ENCODE assay signal across 9 cellular contexts in the genomic region with DNA sequence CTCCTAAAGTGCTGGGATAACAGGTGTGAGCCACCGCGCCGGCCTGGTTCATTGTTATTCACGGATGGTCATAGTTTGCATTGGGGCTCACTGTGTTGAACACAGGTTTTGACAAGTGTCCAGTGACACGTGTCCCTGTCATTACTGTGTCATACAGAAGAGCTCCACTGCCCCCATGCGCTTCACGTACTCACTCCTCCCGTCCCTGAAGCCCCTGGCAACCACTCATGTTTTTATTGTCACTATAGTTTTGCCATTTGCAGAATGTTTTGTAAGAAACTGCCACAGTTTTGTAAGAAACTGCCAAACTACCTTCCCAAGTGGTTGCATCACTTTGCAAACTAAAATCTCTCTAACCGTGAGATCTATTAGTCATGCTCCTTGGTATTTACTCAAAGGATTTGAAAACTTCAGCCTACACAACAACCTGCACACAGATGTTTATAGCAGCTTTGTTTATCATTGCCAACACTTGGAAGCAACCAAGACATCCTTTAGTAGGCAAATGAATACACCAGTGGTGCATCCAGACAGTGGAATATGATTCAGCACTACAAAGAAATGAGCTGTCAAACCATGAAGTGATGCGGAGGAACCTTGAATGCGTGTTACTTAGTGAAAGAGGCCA.
DNase-seq lines count a peak whose midpoint lies in the region; ATAC-seq lines count a peak whose summit lies in the region.
"Had no signal": no experiment of that assay in that cellular context is flagged by ENCODE, and none has a peak within 500 bp of the region (broad histone marks: within the 10 kb centered on the region; RNA-seq: fewer than 3 reads in every experiment).

No MANE protein-coding gene starts in this region.

- no peak overlapping the region for H3K14ac ChIP-seq in trophoblast cell (ENCODE audit: low read length)

- H3K4me3 Mint-ChIP-seq in activated CD4-positive, alpha-beta T cell treated with anti-CD3 and anti-CD28 coated beads for 36 hours, result peak overlapping the region; percentile 47
- peak overlapping the region; percentile 47 for H3K4me3 Mint-ChIP-seq in activated naive CD8-positive, alpha-beta T cell treated with anti-CD3 and anti-CD28 coated beads, Interleukin-2, amount 10 ng/mL, durations not matched to agents 7 days and 5 days

- H2AFZ ChIP-seq in trophoblast cell (ENCODE audit: insufficient read depth, low read length, poor library complexity), result no peak overlapping the region

- no peak overlapping the region for H3K4ac ChIP-seq in trophoblast cell (ENCODE audit: low read depth, low read length)

- no peaks in the 10 kb centered on the region for H3K4me1 ChIP-seq in trophoblast cell (ENCODE audit: control insufficient read depth in 1 of 2, insufficient read depth in 2 of 2, low read length in 2 of 2)

- H3K23ac ChIP-seq in trophoblast cell (ENCODE audit: low read length), result no peak overlapping the region

- no peak overlapping the region for H4K8ac ChIP-seq in trophoblast cell (ENCODE audit: low read depth, low read length)

- peak; percentile 82 for ATAC-seq in activated CD4-positive, alpha-beta T cell treated with anti-CD3 and anti-CD28 coated beads for 36 hours
- peak; percentile 28 for ATAC-seq in activated naive CD8-positive, alpha-beta T cell treated with anti-CD3 and anti-CD28 coated beads, Interleukin-2, amount 10 ng/mL, durations not matched to agents 7 days and 5 days (ENCODE audit: low read depth)

- no peak overlapping the region for H2BK5ac ChIP-seq in trophoblast cell (ENCODE audit: low read depth, low read length, poor library complexity)

- peak overlapping the region; percentile 99 for H3K27ac Mint-ChIP-seq in activated CD4-positive, alpha-beta T cell treated with anti-CD3 and anti-CD28 coated beads for 36 hours
- no peak overlapping the region for H3K27ac Mint-ChIP-seq in activated naive CD8-positive, alpha-beta T cell treated with anti-CD3 and anti-CD28 coated beads, Interleukin-2, amount 10 ng/mL, durations not matched to agents 7 days and 5 days

- POLR2A ChIA-PET in activated CD4-positive, alpha-beta T cell treated with anti-CD3 and anti-CD28 coated beads for 36 hours (lab: Charles Lee), result interaction anchor here (0.7 to 1.6 kb wide), 6 partner anchors 50 to 275 kb away, joined by 3 to 6 read pairs (median 4); no protein-coding TSS in a partner anchor
- POLR2A ChIA-PET in activated naive CD8-positive, alpha-beta T cell treated with anti-CD3 and anti-CD28 coated beads, Interleukin-2, amount 10 ng/mL, durations not matched to agents 7 days and 5 days (lab: Charles Lee), result interaction anchor here (2.7 kb wide), 1 partner anchor 262 kb away, joined by 8 read pairs; no protein-coding TSS in a partner anchor

- H3K79me2 ChIP-seq in trophoblast cell (ENCODE audit: control insufficient read depth, insufficient read depth, low read length, poor library complexity), result no peaks in the 10 kb centered on the region

- H3K36me3 Mint-ChIP-seq in activated CD4-positive, alpha-beta T cell treated with anti-CD3 and anti-CD28 coated beads for 36 hours (ENCODE audit: low read depth), result peaks cover 9% of the 10 kb centered on the region
- no peaks in the 10 kb centered on the region for H3K36me3 Mint-ChIP-seq in activated naive CD8-positive, alpha-beta T cell treated with anti-CD3 and anti-CD28 coated beads, Interleukin-2, amount 10 ng/mL, durations not matched to agents 7 days and 5 days

- peaks cover 3% of the 10 kb centered on the region for H3K9me3 ChIP-seq in trophoblast cell (ENCODE audit: insufficient read depth, low read depth, low read length)

- no CpG with 5 or more reads among the region's 11 CpGs for WGBS in trophoblast cell (ENCODE audit: extremely low coverage, insufficient coverage, insufficient read length)

- no peak overlapping the region for H2AK5ac ChIP-seq in trophoblast cell (ENCODE audit: low read length)

- no peaks in the 10 kb centered on the region for H3K79me1 ChIP-seq in trophoblast cell (ENCODE audit: low read length)

- no peak overlapping the region for H2BK12ac ChIP-seq in trophoblast cell (ENCODE audit: low read length)

- H4K91ac ChIP-seq in trophoblast cell (ENCODE audit: low read depth, low read length), result no peak overlapping the region

- H3K9me3 Mint-ChIP-seq in activated CD4-positive, alpha-beta T cell treated with anti-CD3 and anti-CD28 coated beads for 36 hours (ENCODE audit: low read depth), result no peaks in the 10 kb centered on the region
- H3K9me3 Mint-ChIP-seq in activated naive CD8-positive, alpha-beta T cell treated with anti-CD3 and anti-CD28 coated beads, Interleukin-2, amount 10 ng/mL, durations not matched to agents 7 days and 5 days, result no peaks in the 10 kb centered on the region

- H3K4me3 ChIP-seq in trophoblast cell (ENCODE audit: low read depth, low read length), result no peak overlapping the region

- no peak overlapping the region for H3K4me2 ChIP-seq in trophoblast cell (ENCODE audit: low read length)

- no peak overlapping the region for H3K18ac ChIP-seq in trophoblast cell (ENCODE audit: low read length)

- CTCF ChIA-PET in activated CD4-positive, alpha-beta T cell treated with anti-CD3 and anti-CD28 coated beads for 36 hours (lab: Charles Lee), result interaction anchor here (1.0 to 1.3 kb wide), 7 partner anchors 52 to 680 kb away, joined by 3 to 4 read pairs (median 3); no protein-coding TSS in a partner anchor

- no peaks in the 10 kb centered on the region for H3K27me3 ChIP-seq in trophoblast cell (ENCODE audit: insufficient read depth, low read length)

- peaks cover 2% of the 10 kb centered on the region for H3K27me3 Mint-ChIP-seq in activated CD4-positive, alpha-beta T cell treated with anti-CD3 and anti-CD28 coated beads for 36 hours
- H3K27me3 Mint-ChIP-seq in activated naive CD8-positive, alpha-beta T cell treated with anti-CD3 and anti-CD28 coated beads, Interleukin-2, amount 10 ng/mL, durations not matched to agents 7 days and 5 days, result peaks cover 3% of the 10 kb centered on the region

- no peak overlapping the region for H3K9ac ChIP-seq in trophoblast cell (ENCODE audit: low read length)

- H3K4me1 Mint-ChIP-seq in activated CD4-positive, alpha-beta T cell treated with anti-CD3 and anti-CD28 coated beads for 36 hours, result peaks cover 51% of the 10 kb centered on the region
- peaks cover 18% of the 10 kb centered on the region for H3K4me1 Mint-ChIP-seq in activated naive CD8-positive, alpha-beta T cell treated with anti-CD3 and anti-CD28 coated beads, Interleukin-2, amount 10 ng/mL, durations not matched to agents 7 days and 5 days

- intact Hi-C loops in activated CD4-positive, alpha-beta T cell treated with anti-CD3 and anti-CD28 coated beads for 36 hours (cut with DNase I, micrococcal nuclease), result loop anchor here (1.0 to 5.0 kb wide), 12 partner anchors 50 to 892 kb away; a partner anchor contains a TSS

- peak; percentile 49 for DNase-seq in activated CD4-positive, alpha-beta T cell treated with anti-CD3 and anti-CD28 coated beads for 36 hours
- no peak for DNase-seq in activated CD4-positive, alpha-beta T cell treated with anti-CD3 and anti-CD28 coated beads, Interleukin-2, amount 50 U/mL, for 4 hours
- DNase-seq in MV-4-11 (lab: John Stamatoyannopoulos, UW) (peak; percentile 92), trophoblast cell (peak; percentile 18 to 79), NCI-H446 treated with DMSO at 0.1 percent for 48 hours (lab: John Stamatoyannopoulos, UW) (no peak), NAMALWA (ENCODE audit: low spot score) (no peak), NCI-H2196 treated with DMSO at 0.1 percent for 48 hours (lab: John Stamatoyannopoulos, UW; ENCODE audit: unreplicated experiment) (no peak)
- DNase-seq in activated naive CD8-positive, alpha-beta T cell treated with anti-CD3 and anti-CD28 coated beads, Interleukin-2, amount 10 ng/mL, durations not matched to agents 7 days and 5 days, result no peak
- DNase-seq: Karpas-422 had no signal

- no peaks in the 10 kb centered on the region for H3K36me3 ChIP-seq in trophoblast cell (ENCODE audit: control insufficient read depth in 1 of 2, insufficient read depth in 2 of 2, low read length in 2 of 2)

- no peak overlapping the region for H4K12ac ChIP-seq in trophoblast cell (ENCODE audit: low read depth, low read length)

- H2BK120ac ChIP-seq in trophoblast cell (ENCODE audit: insufficient read depth, low read length, poor library complexity), result no peak overlapping the region

- no peak overlapping the region for H3K27ac ChIP-seq in trophoblast cell (ENCODE audit: low read depth, low read length)

Comparison
In these comparisons a context has a peak if more than half of its experiments do, and no peak if none do; other contexts are left out.
1. DNase-seq: peak in activated CD4-positive, alpha-beta T cell treated with anti-CD3 and anti-CD28 coated beads for 36 hours (single experiment), MV-4-11 (single experiment) and trophoblast cell (2 of 2); none in activated CD4-positive, alpha-beta T cell treated with anti-CD3 and anti-CD28 coated beads, Interleukin-2, amount 50 U/mL, for 4 hours (0 of 2), activated naive CD8-positive, alpha-beta T cell treated with anti-CD3 and anti-CD28 coated beads, Interleukin-2, amount 10 ng/mL, durations not matched to agents 7 days and 5 days (single experiment), NCI-H446 treated with DMSO at 0.1 percent for 48 hours (single experiment), NAMALWA (single experiment) and NCI-H2196 treated with DMSO at 0.1 percent for 48 hours (single experiment).